Comparison of ENCODE assay signal across 8 cellular contexts in genomic region chr11:16864428-16864827, GRCh38.
DNase-seq lines count a peak whose midpoint lies in the region; ATAC-seq, FAIRE-seq and TF ChIP-seq lines count a peak whose summit lies in the region.
"Not testable (repeated sequence)": the region's sequence is repeated elsewhere in the genome, so short reads cannot be mapped to it uniquely, and the experiment has no call there.

No MANE protein-coding gene starts in this region.

- ATAC-seq in activated T-cell treated with anti-CD3 and anti-CD28 coated beads, Interleukin-2, amount 50 U/mL, for 4 hours = peak; percentile 79
- ATAC-seq in GM12878 = not testable (repeated sequence)

- H4K12ac ChIP-seq in trophoblast cell (ENCODE audit: low read depth, low read length) = not testable (repeated sequence)

- CTCF ChIA-PET in activated naive CD4-positive, alpha-beta T cell treated with anti-CD3 and anti-CD28 coated beads for 36 hours (lab: Charles Lee) = interaction anchor here (0.7 kb wide), 2 partner anchors 44 to 1027 kb away, joined by 3 read pairs; no protein-coding TSS in a partner anchor
- CTCF ChIA-PET in GM12878 (lab: Yijun Ruan, JAX) = not testable (repeated sequence)

- DNase-seq in GM12892 (ENCODE audit: insufficient read length); activated CD4-positive, alpha-beta T cell treated with anti-CD3 and anti-CD28 coated beads, Interleukin-2, amount 10 ng/mL, durations not matched to agents 24 days and 14 days; activated T-cell treated with anti-CD3 and anti-CD28 coated beads, Interleukin-2, amount 50 U/mL, for 4 hours; GM12878 (ENCODE audit: low read depth, low spot score); trophoblast cell: not testable (repeated sequence)
- DNase-seq in activated naive CD4-positive, alpha-beta T cell treated with anti-CD3 and anti-CD28 coated beads for 36 hours = peak; percentile 68
- DNase-seq in stimulated activated CD4-positive, alpha-beta T cell treated with anti-CD3 and anti-CD28 coated beads, Interleukin-2, amount 100 ng/mL, for 24 hours = peak; percentile 20 to 33
- DNase-seq in stimulated activated naive CD4-positive, alpha-beta T cell treated with Interleukin-2 at 50 U/mL for 16 hours (lab: John Stamatoyannopoulos, UW) = peak; percentile 14

- in situ Hi-C loops in GM12878 (cut with MboI) = not testable (repeated sequence)

- peaks cover 15% of the 10 kb centered on the region for H3K36me3 Mint-ChIP-seq in activated CD4-positive, alpha-beta T cell treated with anti-CD3 and anti-CD28 coated beads, Interleukin-2, amount 10 ng/mL, durations not matched to agents 24 days and 14 days (ENCODE audit: low read depth)
- not testable (repeated sequence) for H3K36me3 Mint-ChIP-seq in activated T-cell treated with anti-CD3 and anti-CD28 coated beads, Interleukin-2, amount 50 U/mL, for 4 hours (ENCODE audit: insufficient read depth); activated naive CD4-positive, alpha-beta T cell treated with anti-CD3 and anti-CD28 coated beads for 36 hours (ENCODE audit: low read depth)

- H3K9ac ChIP-seq in GM12878 (ENCODE audit: control insufficient read depth, insufficient read depth, low read length); trophoblast cell (ENCODE audit: low read length): not testable (repeated sequence)

- not testable (repeated sequence) for BruUV-seq in GM12878 (replicated peaks; lab: Mats Ljungman, UMichigan)

- not testable (repeated sequence) for H3K4me1 ChIP-seq in GM12878 (ENCODE audit: control insufficient read depth, insufficient read depth, low read length)
- peaks cover 25 to 41% of the 10 kb centered on the region in 2 experiments for H3K4me1 ChIP-seq in trophoblast cell (ENCODE audit: control insufficient read depth in 1 of 2, insufficient read depth in 2 of 2, low read length in 2 of 2)

- H3K4me3 Mint-ChIP-seq in activated CD4-positive, alpha-beta T cell treated with anti-CD3 and anti-CD28 coated beads, Interleukin-2, amount 10 ng/mL, durations not matched to agents 24 days and 14 days; activated T-cell treated with anti-CD3 and anti-CD28 coated beads, Interleukin-2, amount 50 U/mL, for 4 hours; activated naive CD4-positive, alpha-beta T cell treated with anti-CD3 and anti-CD28 coated beads for 36 hours: not testable (repeated sequence)

- 94% methylated on average over 1 of the region's 1 CpG for WGBS in GM12878 (ENCODE audit: insufficient coverage, insufficient replicate concordance, low lambda C conversion rate, missing lambda C conversion rate)
- no CpG with 5 or more reads among the region's 1 CpG for WGBS in trophoblast cell (ENCODE audit: extremely low coverage, insufficient coverage, insufficient read length)

- H3K4me3 ChIP-seq in GM12878; trophoblast cell (ENCODE audit: low read depth, low read length): not testable (repeated sequence)

- TF ChIP-seq EP300 in GM12878 (IDR thresholded peaks at IDR 0.05; ENCODE audit: borderline replicate concordance in 1 of 2, control insufficient read depth in 1 of 2, low read depth in 2 of 2, low read length in 2 of 2) = not testable (repeated sequence)

- not testable (repeated sequence) for H3K9me3 ChIP-seq in GM12878 (replicated peaks; ENCODE audit: control insufficient read depth, insufficient read depth, low read length); trophoblast cell (ENCODE audit: insufficient read depth, low read depth, low read length)

- H3K14ac ChIP-seq in trophoblast cell (ENCODE audit: low read length) = not testable (repeated sequence)

- not testable (repeated sequence) for H3K27me3 ChIP-seq in GM12878 (replicated peaks in 1 of 2; ENCODE audit: control insufficient read depth in 2 of 2, insufficient read depth in 2 of 2, low read length in 1 of 2); trophoblast cell (ENCODE audit: insufficient read depth, low read length)

- not testable (repeated sequence) for H2BK5ac ChIP-seq in trophoblast cell (ENCODE audit: low read depth, low read length, poor library complexity)

- H3K27ac Mint-ChIP-seq in activated CD4-positive, alpha-beta T cell treated with anti-CD3 and anti-CD28 coated beads, Interleukin-2, amount 10 ng/mL, durations not matched to agents 24 days and 14 days = peak overlapping the region; percentile 83
- peak overlapping the region; percentile 1 for H3K27ac Mint-ChIP-seq in activated naive CD4-positive, alpha-beta T cell treated with anti-CD3 and anti-CD28 coated beads for 36 hours

- H3K4me1 Mint-ChIP-seq in activated CD4-positive, alpha-beta T cell treated with anti-CD3 and anti-CD28 coated beads, Interleukin-2, amount 10 ng/mL, durations not matched to agents 24 days and 14 days = peaks cover 27% of the 10 kb centered on the region
- peaks cover 11% of the 10 kb centered on the region for H3K4me1 Mint-ChIP-seq in activated T-cell treated with anti-CD3 and anti-CD28 coated beads, Interleukin-2, amount 50 U/mL, for 4 hours (ENCODE audit: low read depth)
- H3K4me1 Mint-ChIP-seq in activated naive CD4-positive, alpha-beta T cell treated with anti-CD3 and anti-CD28 coated beads for 36 hours (ENCODE audit: low read depth) = peaks cover 16% of the 10 kb centered on the region

- H4K91ac ChIP-seq in trophoblast cell (ENCODE audit: low read depth, low read length) = not testable (repeated sequence)

- H2AK5ac ChIP-seq in trophoblast cell (ENCODE audit: low read length) = not testable (repeated sequence)

- H3K23ac ChIP-seq in trophoblast cell (ENCODE audit: low read length) = not testable (repeated sequence)

- H2AFZ ChIP-seq in GM12878 (ENCODE audit: control insufficient read depth, low read depth, low read length); trophoblast cell (ENCODE audit: insufficient read depth, low read length, poor library complexity): not testable (repeated sequence)

- intact Hi-C loops in activated CD4-positive, alpha-beta T cell treated with anti-CD3 and anti-CD28 coated beads, Interleukin-2, amount 10 ng/mL, durations not matched to agents 24 days and 14 days (cut with micrococcal nuclease) = loop anchor here (1.0 to 5.0 kb wide), 3 partner anchors 38 to 61 kb away; no protein-coding TSS in a partner anchor
- intact Hi-C loops in activated naive CD4-positive, alpha-beta T cell treated with anti-CD3 and anti-CD28 coated beads for 36 hours (cut with micrococcal nuclease) = loop anchor here (1.0 kb wide), 2 partner anchors 38 to 122 kb away; no protein-coding TSS in a partner anchor
- intact Hi-C loops in GM12878 (cut with micrococcal nuclease; ENCODE audit: unreplicated experiment) = not testable (repeated sequence)

- RAD21 ChIA-PET in GM12878 (lab: Charles Lee; ENCODE audit: unreplicated experiment) = not testable (repeated sequence)

- POLR2A ChIA-PET in GM12878 (lab: Charles Lee) = interaction anchor here (1.0 kb wide), 1 partner anchor 11 kb away, joined by 3 read pairs; no protein-coding TSS in a partner anchor

- H3K27ac ChIP-seq in GM12878 (ENCODE audit: control insufficient read depth, insufficient read depth) = not testable (repeated sequence)
- H3K27ac ChIP-seq in trophoblast cell (ENCODE audit: low read depth, low read length) = peak overlapping the region; percentile 5

- not testable (repeated sequence) for H4K8ac ChIP-seq in trophoblast cell (ENCODE audit: low read depth, low read length)

- peaks cover 11% of the 10 kb centered on the region for H3K9me3 Mint-ChIP-seq in activated CD4-positive, alpha-beta T cell treated with anti-CD3 and anti-CD28 coated beads, Interleukin-2, amount 10 ng/mL, durations not matched to agents 24 days and 14 days
- not testable (repeated sequence) for H3K9me3 Mint-ChIP-seq in activated T-cell treated with anti-CD3 and anti-CD28 coated beads, Interleukin-2, amount 50 U/mL, for 4 hours; activated naive CD4-positive, alpha-beta T cell treated with anti-CD3 and anti-CD28 coated beads for 36 hours

- H3K27me3 Mint-ChIP-seq in activated CD4-positive, alpha-beta T cell treated with anti-CD3 and anti-CD28 coated beads, Interleukin-2, amount 10 ng/mL, durations not matched to agents 24 days and 14 days; activated T-cell treated with anti-CD3 and anti-CD28 coated beads, Interleukin-2, amount 50 U/mL, for 4 hours (ENCODE audit: low read depth); activated naive CD4-positive, alpha-beta T cell treated with anti-CD3 and anti-CD28 coated beads for 36 hours (ENCODE audit: low read depth): not testable (repeated sequence)

- peaks cover 30% of the 10 kb centered on the region for H3K79me1 ChIP-seq in trophoblast cell (ENCODE audit: low read length)

- H3K79me2 ChIP-seq in GM12878 (ENCODE audit: control insufficient read depth, insufficient read depth, low read length); trophoblast cell (ENCODE audit: control insufficient read depth, insufficient read depth, low read length, poor library complexity): not testable (repeated sequence)

- SMC1A ChIA-PET in GM12878 (lab: Charles Lee; ENCODE audit: uncharacterized antibody, unreplicated experiment) = interaction anchor here (1.2 to 1.5 kb wide), 2 partner anchors 11 to 13 kb away, joined by 3 read pairs; no protein-coding TSS in a partner anchor

- TF ChIP-seq RAD21 in GM12878 (IDR thresholded peaks at IDR 0.05; ENCODE audit: insufficient read depth, low read depth, low read length) = not testable (repeated sequence)

- TF ChIP-seq CTCF in GM12878 (IDR thresholded peaks at IDR 0.05 in 2 of 3, conservative IDR thresholded peaks at IDR 0.05 in 1 of 3; ENCODE audit: control insufficient read depth in 2 of 3, extremely low read depth in 1 of 3, insufficient read depth in 1 of 3, low read depth in 3 of 3, low read length in 3 of 3) = not testable (repeated sequence)

- not testable (repeated sequence) for H3K36me3 ChIP-seq in GM12878 (ENCODE audit: control insufficient read depth in 2 of 2, insufficient read depth in 2 of 2, low read length in 1 of 2); trophoblast cell (ENCODE audit: control insufficient read depth in 1 of 2, insufficient read depth in 2 of 2, low read length in 2 of 2)

- not testable (repeated sequence) for H3K4ac ChIP-seq in trophoblast cell (ENCODE audit: low read depth, low read length)

- not testable (repeated sequence) for H4K20me1 ChIP-seq in GM12878 (ENCODE audit: control insufficient read depth, insufficient read depth)

- H2BK12ac ChIP-seq in trophoblast cell (ENCODE audit: low read length) = not testable (repeated sequence)

- FAIRE-seq in GM12892 (lab: Jason Lieb, UNC) (peak; percentile 56), GM12878 (lab: Jason Lieb, UNC) (peak; percentile 23)

- TF ChIP-seq POLR2A in GM12892 (IDR thresholded peaks at IDR 0.05; ENCODE audit: low read depth, low read length); GM12878 (IDR thresholded peaks at IDR 0.05; ENCODE audit: low read depth, low read length): not testable (repeated sequence)

- H3K18ac ChIP-seq in trophoblast cell (ENCODE audit: low read length) = not testable (repeated sequence)

- not testable (repeated sequence) for H2BK120ac ChIP-seq in trophoblast cell (ENCODE audit: insufficient read depth, low read length, poor library complexity)

- H3K4me2 ChIP-seq in GM12878 (ENCODE audit: control insufficient read depth, insufficient read depth); trophoblast cell (ENCODE audit: low read length): not testable (repeated sequence)
